ENCODE assay signal across 16 cellular contexts in genomic region chr5:34716986-34717385, GRCh38.
DNase-seq lines count a peak whose midpoint lies in the region; ATAC-seq and TF ChIP-seq lines count a peak whose summit lies in the region.
"Had no signal": no experiment of that assay in that cellular context is flagged by ENCODE, and none has a peak within 500 bp of the region (broad histone marks: within the 10 kb centered on the region; RNA-seq: fewer than 3 reads in every experiment).

No MANE protein-coding gene starts in this region.

- H3K27me3 ChIP-seq in smooth muscle cell (ENCODE audit: low read depth): no peaks in the 10 kb centered on the region

- peak overlapping the region; percentile 37 for H3K9ac ChIP-seq in smooth muscle cell (ENCODE audit: low read depth)

- H3K9me3 Mint-ChIP-seq in WTC11: no peaks in the 10 kb centered on the region
- H3K9me3 Mint-ChIP-seq in stimulated activated memory B cell treated with anti-CD40 and anti-IgM and Interleukin-4, amounts not matched to agents 10 μg/mL and 1 μg/mL and 100 μg/mL, for 72 hours: no peaks in the 10 kb centered on the region
- H3K9me3 Mint-ChIP-seq: activated CD4-positive, alpha-beta memory T cell treated with anti-CD3 and anti-CD28 coated beads for 36 hours; activated T-cell treated with anti-CD3 and anti-CD28 coated beads, Interleukin-2, amount 50 U/mL, for 72 hours had no signal

- 22% methylated on average over 2 of the region's 2 CpGs for WGBS in smooth muscle cell (ENCODE audit: low lambda C conversion rate)

- no peak for ATAC-seq in WTC11
- no peak for ATAC-seq in HG03135 (IDR thresholded peaks at IDR 0.05; ENCODE audit: unreplicated experiment)
- ATAC-seq in stimulated activated memory B cell treated with anti-CD40 and anti-IgM and Interleukin-4, amounts not matched to agents 10 μg/mL and 1 μg/mL and 100 μg/mL, for 72 hours: no peak
- ATAC-seq: activated T-cell treated with anti-CD3 and anti-CD28 coated beads, Interleukin-2, amount 50 U/mL, for 72 hours had no signal

- DNase-seq in H4 (ENCODE audit: low spot score) (peak; percentile 35), WTC11 (ENCODE audit: low spot score) (no peak), fibroblast of villous mesenchyme (ENCODE audit: low read depth) (peak; percentile 76), smooth muscle cell (lab: John Stamatoyannopoulos, UW; ENCODE audit: unreplicated experiment) (no peak), midbrain (lab: John Stamatoyannopoulos, UW) (no peak), pons (ENCODE audit: low spot score) (no peak)
- DNase-seq: activated CD4-positive, alpha-beta memory T cell treated with anti-CD3 and anti-CD28 coated beads for 36 hours; activated T-cell treated with anti-CD3 and anti-CD28 coated beads, Interleukin-2, amount 50 U/mL, for 72 hours; hippocampal formation; KG1; NCI-H1436; NCI-H446; stimulated activated CD4-positive, alpha-beta T cell treated with anti-CD3 and anti-CD28 coated beads, Interleukin-2, amount 100 ng/mL, for 24 hours had no signal

- no peak overlapping the region for H3K4me3 ChIP-seq in fibroblast of villous mesenchyme (ENCODE audit: low read depth, low read length)
- no peak overlapping the region for H3K4me3 ChIP-seq in smooth muscle cell

- H3F3A ChIP-seq in smooth muscle cell (ENCODE audit: low read depth): peaks cover 35% of the 10 kb centered on the region

- H3K9me3 ChIP-seq in smooth muscle cell (replicated peaks; ENCODE audit: low read depth): no peaks in the 10 kb centered on the region

- POLR2A ChIA-PET in WTC11 (lab: Charles Lee): interaction anchor here (1.4 kb wide), 1 partner anchor 193 kb away, joined by 3 read pairs; no protein-coding TSS in a partner anchor

- H3K4me3 Mint-ChIP-seq in WTC11: peak overlapping the region; percentile 44
- no peak overlapping the region for H3K4me3 Mint-ChIP-seq in stimulated activated memory B cell treated with anti-CD40 and anti-IgM and Interleukin-4, amounts not matched to agents 10 μg/mL and 1 μg/mL and 100 μg/mL, for 72 hours
- H3K4me3 Mint-ChIP-seq: activated CD4-positive, alpha-beta memory T cell treated with anti-CD3 and anti-CD28 coated beads for 36 hours; activated T-cell treated with anti-CD3 and anti-CD28 coated beads, Interleukin-2, amount 50 U/mL, for 72 hours; B cell had no signal

- H3K27ac Mint-ChIP-seq in WTC11: peak overlapping the region; percentile 98
- no peak overlapping the region for H3K27ac Mint-ChIP-seq in stimulated activated memory B cell treated with anti-CD40 and anti-IgM and Interleukin-4, amounts not matched to agents 10 μg/mL and 1 μg/mL and 100 μg/mL, for 72 hours
- H3K27ac Mint-ChIP-seq: activated CD4-positive, alpha-beta memory T cell treated with anti-CD3 and anti-CD28 coated beads for 36 hours; activated T-cell treated with anti-CD3 and anti-CD28 coated beads, Interleukin-2, amount 50 U/mL, for 72 hours; B cell had no signal

- peaks cover 41% of the 10 kb centered on the region for H4K20me1 ChIP-seq in smooth muscle cell (ENCODE audit: low read depth)

- H3K36me3 Mint-ChIP-seq in WTC11: peaks cover 11% of the 10 kb centered on the region
- no peaks in the 10 kb centered on the region for H3K36me3 Mint-ChIP-seq in stimulated activated memory B cell treated with anti-CD40 and anti-IgM and Interleukin-4, amounts not matched to agents 10 μg/mL and 1 μg/mL and 100 μg/mL, for 72 hours
- H3K36me3 Mint-ChIP-seq: activated CD4-positive, alpha-beta memory T cell treated with anti-CD3 and anti-CD28 coated beads for 36 hours had no signal

- no peak overlapping the region for H2AFZ ChIP-seq in smooth muscle cell (ENCODE audit: low read depth)

- peak overlapping the region; percentile 70 for H3K4me2 ChIP-seq in smooth muscle cell

- peaks cover 66% of the 10 kb centered on the region for H3K4me1 Mint-ChIP-seq in WTC11
- no peaks in the 10 kb centered on the region for H3K4me1 Mint-ChIP-seq in stimulated activated memory B cell treated with anti-CD40 and anti-IgM and Interleukin-4, amounts not matched to agents 10 μg/mL and 1 μg/mL and 100 μg/mL, for 72 hours
- H3K4me1 Mint-ChIP-seq: B cell had no signal

- peaks cover 11% of the 10 kb centered on the region for H3K4me1 ChIP-seq in smooth muscle cell (ENCODE audit: low read depth)

- TF ChIP-seq CTCF in WTC11 (IDR thresholded peaks at IDR 0.05): no peak
- no peak for TF ChIP-seq CTCF in fibroblast of villous mesenchyme (IDR thresholded peaks at IDR 0.05; ENCODE audit: insufficient read depth, low read depth, low read length)
- TF ChIP-seq CTCF in smooth muscle cell (IDR thresholded peaks at IDR 0.05; ENCODE audit: borderline replicate concordance, insufficient read depth, poor library complexity, severe bottlenecking): no peak

- CTCF ChIA-PET in WTC11 (lab: Charles Lee): interaction anchor here (0.9 kb wide), 1 partner anchor 13 kb away, joined by 5 read pairs; no protein-coding TSS in a partner anchor

- no peaks in the 10 kb centered on the region for H3K36me3 ChIP-seq in smooth muscle cell (ENCODE audit: low read depth)

- H3K79me2 ChIP-seq in smooth muscle cell (ENCODE audit: low read depth): peaks cover 77% of the 10 kb centered on the region

- H3K27me3 Mint-ChIP-seq in WTC11 (ENCODE audit: low read depth): no peaks in the 10 kb centered on the region
- peaks cover 8% of the 10 kb centered on the region for H3K27me3 Mint-ChIP-seq in stimulated activated memory B cell treated with anti-CD40 and anti-IgM and Interleukin-4, amounts not matched to agents 10 μg/mL and 1 μg/mL and 100 μg/mL, for 72 hours

- peak overlapping the region; percentile 90 for H3K27ac ChIP-seq in smooth muscle cell (ENCODE audit: low read depth)

TF ChIP-seq in WTC11, 78 proteins besides CTCF, POLR2A, EP300 and RAD21 (continues in another document):
- TF ChIP-seq, protein P1, sequence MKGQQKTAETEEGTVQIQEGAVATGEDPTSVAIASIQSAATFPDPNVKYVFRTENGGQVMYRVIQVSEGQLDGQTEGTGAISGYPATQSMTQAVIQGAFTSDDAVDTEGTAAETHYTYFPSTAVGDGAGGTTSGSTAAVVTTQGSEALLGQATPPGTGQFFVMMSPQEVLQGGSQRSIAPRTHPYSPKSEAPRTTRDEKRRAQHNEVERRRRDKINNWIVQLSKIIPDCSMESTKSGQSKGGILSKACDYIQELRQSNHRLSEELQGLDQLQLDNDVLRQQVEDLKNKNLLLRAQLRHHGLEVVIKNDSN (CRISPR knock-in tag; IDR thresholded peaks at IDR 0.05): no peak
- TF ChIP-seq USF2 (CRISPR knock-in tag; IDR thresholded peaks at IDR 0.05) (no peak), FOXJ3 (CRISPR knock-in tag; IDR thresholded peaks at IDR 0.05; ENCODE audit: borderline replicate concordance) (no peak), SP1 (CRISPR knock-in tag; conservative IDR thresholded peaks at IDR 0.05) (no peak), IRF1 (CRISPR knock-in tag; IDR thresholded peaks at IDR 0.05) (no peak), AFF4 (CRISPR knock-in tag; IDR thresholded peaks at IDR 0.05; ENCODE audit: borderline replicate concordance) (no peak)
- TF ChIP-seq, protein P2, sequence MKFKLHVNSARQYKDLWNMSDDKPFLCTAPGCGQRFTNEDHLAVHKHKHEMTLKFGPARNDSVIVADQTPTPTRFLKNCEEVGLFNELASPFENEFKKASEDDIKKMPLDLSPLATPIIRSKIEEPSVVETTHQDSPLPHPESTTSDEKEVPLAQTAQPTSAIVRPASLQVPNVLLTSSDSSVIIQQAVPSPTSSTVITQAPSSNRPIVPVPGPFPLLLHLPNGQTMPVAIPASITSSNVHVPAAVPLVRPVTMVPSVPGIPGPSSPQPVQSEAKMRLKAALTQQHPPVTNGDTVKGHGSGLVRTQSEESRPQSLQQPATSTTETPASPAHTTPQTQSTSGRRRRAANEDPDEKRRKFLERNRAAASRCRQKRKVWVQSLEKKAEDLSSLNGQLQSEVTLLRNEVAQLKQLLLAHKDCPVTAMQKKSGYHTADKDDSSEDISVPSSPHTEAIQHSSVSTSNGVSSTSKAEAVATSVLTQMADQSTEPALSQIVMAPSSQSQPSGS (CRISPR knock-in tag; IDR thresholded peaks at IDR 0.05; ENCODE audit: borderline replicate concordance, low read depth): no peak

Comparison
In these comparisons a context has a peak if more than half of its experiments do, and no peak if none do; other contexts are left out.
1. DNase-seq: peak in H4 (single experiment) and fibroblast of villous mesenchyme (single experiment); none in WTC11 (single experiment), smooth muscle cell (single experiment), midbrain (single experiment) and pons (single experiment).